1 cellular context compared by ENCODE assay signal in genomic region chr6:80020381-80021120, GRCh38.
TF ChIP-seq lines count a peak whose summit lies in the region.

No MANE protein-coding gene starts in this region.

TF ChIP-seq in HepG2, 621 proteins besides CTCF, POLR2A, EP300 and RAD21 (continued from another document):
- TF ChIP-seq TFAP4 (IDR thresholded peaks at IDR 0.05; ENCODE audit: borderline replicate concordance, low read depth) (peak; percentile 84; the same call in 1 of the 2 replicates), FOXA3 (CRISPR knock-in tag; IDR thresholded peaks at IDR 0.05) (0 out of 2 replicates have a peak, but pooled peaks have one; percentile 9), KMT2B (CRISPR knock-in tag; IDR thresholded peaks at IDR 0.05) (0 out of 2 replicates have a peak, but pooled peaks have one; percentile 27), GLI4 (CRISPR knock-in tag; IDR thresholded peaks at IDR 0.05; ENCODE audit: borderline replicate concordance) (no peak)
